In genomic region chr7:36966039-36966438, GRCh38 we compare ENCODE assay signal across 21 cellular contexts.
DNase-seq lines count a peak whose midpoint lies in the region; ATAC-seq and TF ChIP-seq lines count a peak whose summit lies in the region.
"Had no signal": no experiment of that assay in that cellular context is flagged by ENCODE, and none has a peak within 500 bp of the region (broad histone marks: within the 10 kb centered on the region; RNA-seq: fewer than 3 reads in every experiment).

No MANE protein-coding gene starts in this region.

- no peak overlapping the region for H2AK5ac ChIP-seq in mesendoderm (ENCODE audit: low read length)

- no peak overlapping the region for H2BK15ac ChIP-seq in mesendoderm (replicated peaks; ENCODE audit: low read depth)

- ATAC-seq in SK-N-SH treated with all-trans-retinoic acid at 6 μM for 48 hours (no peak), GM21619 (IDR thresholded peaks at IDR 0.05; ENCODE audit: unreplicated experiment) (no peak)
- ATAC-seq: activated naive CD8-positive, alpha-beta T cell treated with anti-CD3 and anti-CD28 coated beads, Interleukin-2, amount 50 U/mL, for 24 hours; lower lobe of right lung; PC-3; stimulated activated naive B cell treated with anti-CD40 and anti-IgM and Interleukin-4, amounts not matched to agents 10 μg/mL and 1 μg/mL and 100 μg/mL, for 72 hours; upper lobe of right lung had no signal

- no peak overlapping the region for H4K8ac ChIP-seq in mesendoderm (ENCODE audit: low read depth, low read length)

- H3K4me1 ChIP-seq in mesendoderm (ENCODE audit: control insufficient read depth, low read depth, low read length): peaks cover 3% of the 10 kb centered on the region

- H2BK5ac ChIP-seq in mesendoderm (ENCODE audit: low read length): no peak overlapping the region

- no peak overlapping the region for H3K56ac ChIP-seq in mesendoderm (ENCODE audit: low read length)

- no peak overlapping the region for H3K9ac ChIP-seq in mesendoderm (ENCODE audit: low read length)

- DNase-seq in DMS153 treated with DMSO at 0.1 percent for 48 hours (lab: John Stamatoyannopoulos, UW; ENCODE audit: unreplicated experiment) (peak; percentile 34), M059J (ENCODE audit: low read depth) (peak; percentile 9), mesendoderm (no peak), GM13976 (ENCODE audit: low spot score) (no peak), NCI-H1048 (lab: John Stamatoyannopoulos, UW) (no peak)
- DNase-seq: activated CD4-positive, alpha-beta T cell treated with anti-CD3 and anti-CD28 coated beads, Interleukin-2, amount 10 ng/mL, durations not matched to agents 24 days and 14 days; activated naive CD8-positive, alpha-beta T cell treated with anti-CD3 and anti-CD28 coated beads, Interleukin-2, amount 50 U/mL, for 24 hours; activated T-cell treated with anti-CD3 and anti-CD28 coated beads, Interleukin-2, amount 50 U/mL, for 1 hour; Calu3; H7; lower lobe of right lung; NCI-H1417 treated with DMSO at 0.1 percent for 48 hours; NCI-H446 treated with DMSO at 0.1 percent for 48 hours; PC-3; posterior cingulate gyrus; sigmoid colon; stimulated activated naive B cell treated with anti-CD40 and anti-IgM and Interleukin-4, amounts not matched to agents 10 μg/mL and 1 μg/mL and 100 μg/mL, for 72 hours; upper lobe of right lung had no signal

- no CpG with 5 or more reads among the region's 3 CpGs for WGBS in mesendoderm (ENCODE audit: extremely low coverage, insufficient coverage, low lambda C conversion rate)

- H3K79me1 ChIP-seq in mesendoderm (ENCODE audit: low read length): no peaks in the 10 kb centered on the region

- H3K4ac ChIP-seq in mesendoderm (ENCODE audit: low read depth, low read length): no peak overlapping the region

- H3K4me2 ChIP-seq in mesendoderm (ENCODE audit: low read length): no peak overlapping the region

- no peaks in the 10 kb centered on the region for H3K36me3 ChIP-seq in mesendoderm (ENCODE audit: control insufficient read depth, insufficient read depth, low read length)
- H3K36me3 ChIP-seq: lower lobe of right lung, sigmoid colon, upper lobe of right lung had no signal

- no peaks in the 10 kb centered on the region for H3K79me2 ChIP-seq in mesendoderm (ENCODE audit: control insufficient read depth, insufficient read depth, low read length)

- TF ChIP-seq CTCF in GM13976 (IDR thresholded peaks at IDR 0.05; ENCODE audit: borderline replicate concordance, control extremely low read depth, extremely low read depth, insufficient read depth, missing control alignments): no peak

- H3K27me3 ChIP-seq in mesendoderm (ENCODE audit: insufficient read depth, low read length, poor library complexity): no peaks in the 10 kb centered on the region
- H3K27me3 ChIP-seq: sigmoid colon, upper lobe of right lung had no signal

- peak overlapping the region; percentile 18 for H3K18ac ChIP-seq in mesendoderm (ENCODE audit: low read length)

- in situ Hi-C loops in GM13976 (cut with MboI; ENCODE audit: low sequenced_read_pairs, unreplicated experiment): no loop called here

- H3K27ac ChIP-seq in mesendoderm (ENCODE audit: low read depth, low read length): no peak overlapping the region
- H3K27ac ChIP-seq: C4-2B, lower lobe of right lung, upper lobe of right lung had no signal

- H4K5ac ChIP-seq in mesendoderm (ENCODE audit: low read length): no peak overlapping the region

- H3K23ac ChIP-seq in mesendoderm (ENCODE audit: low read length): no peak overlapping the region

- no peak overlapping the region for H2BK120ac ChIP-seq in mesendoderm (ENCODE audit: low read depth, low read length)

- no peak overlapping the region for H3K4me3 ChIP-seq in mesendoderm (ENCODE audit: low read length)
- H3K4me3 ChIP-seq: lower lobe of right lung, sigmoid colon, upper lobe of right lung had no signal

TF ChIP-seq in SK-N-SH treated with all-trans-retinoic acid at 6 μM for 48 hours, 23 proteins besides CTCF, POLR2A, EP300 and RAD21:
- TF ChIP-seq TCF4 (CRISPR knock-in tag; IDR thresholded peaks at IDR 0.05; ENCODE audit: borderline replicate concordance) (no peak), CSRNP3 (CRISPR knock-in tag; IDR thresholded peaks at IDR 0.05) (0 out of 2 replicates have a peak, but pooled peaks have one; percentile 48), SNAI2 (CRISPR knock-in tag; IDR thresholded peaks at IDR 0.05) (no peak; the same call in 1 of the 2 replicates), ZFP3 (CRISPR knock-in tag; IDR thresholded peaks at IDR 0.05) (0 out of 2 replicates have a peak, but pooled peaks have one; percentile 43), ZNF70 (CRISPR knock-in tag; IDR thresholded peaks at IDR 0.05) (0 out of 2 replicates have a peak, but pooled peaks have one; percentile 21), ISL1 (CRISPR knock-in tag; IDR thresholded peaks at IDR 0.05) (peak; percentile 12; the same call in 1 of the 2 replicates)

Comparison
In these comparisons a context has a peak if more than half of its experiments do, and no peak if none do; other contexts are left out.
1. DNase-seq: peak in DMS153 treated with DMSO at 0.1 percent for 48 hours (single experiment) and M059J (single experiment); none in mesendoderm (single experiment), GM13976 (single experiment) and NCI-H1048 (single experiment).